In genomic region chr10:124997246-124997790, GRCh38 we compare ENCODE assay signal across 22 cellular contexts. TPM values are rescaled to one million over a fixed set of nuclear protein-coding genes. Genes with fewer than 3 reads are reported as not detected.
DNase-seq lines count a peak whose midpoint lies in the region; ATAC-seq and TF ChIP-seq lines count a peak whose summit lies in the region.
"Had no signal": no experiment of that assay in that cellular context is flagged by ENCODE, and none has a peak within 500 bp of the region (broad histone marks: within the 10 kb centered on the region; RNA-seq: fewer than 3 reads in every experiment).

No MANE protein-coding gene starts in this region.

- H3K27me3 ChIP-seq in heart right ventricle (no peaks in the 10 kb centered on the region), adrenal gland (no peaks in the 10 kb centered on the region), left lung (no peaks in the 10 kb centered on the region), thoracic aorta (replicated peaks; ENCODE audit: insufficient read depth) (no peaks in the 10 kb centered on the region)
- H3K27me3 ChIP-seq: suprapubic skin had no signal

- peaks cover 30 to 56% (median 39%) of the 10 kb centered on the region in 9 donors for H3K4me1 ChIP-seq in heart right ventricle
- peaks cover 34 to 47% of the 10 kb centered on the region in 2 donors for H3K4me1 ChIP-seq in adrenal gland (replicated peaks in 1 of 2)
- peaks cover 23 to 30% of the 10 kb centered on the region in 2 donors for H3K4me1 ChIP-seq in left lung
- peaks cover 40 to 66% of the 10 kb centered on the region in 2 donors for H3K4me1 ChIP-seq in thoracic aorta (ENCODE audit: control insufficient read depth in 1 of 2, low read depth in 2 of 2)

- H3K36me3 ChIP-seq in heart right ventricle: peaks cover 0 to 99% (median 37%) of the 10 kb centered on the region in 9 donors
- H3K36me3 ChIP-seq in adrenal gland (replicated peaks in 1 of 2): peaks cover 0 to 65% of the 10 kb centered on the region in 2 donors
- peaks cover 0 to 100% of the 10 kb centered on the region in 2 donors for H3K36me3 ChIP-seq in left lung
- H3K36me3 ChIP-seq in thoracic aorta: peaks cover 42% of the 10 kb centered on the region

- H3K9me3 ChIP-seq in heart right ventricle: no peaks in the 10 kb centered on the region
- no peaks in the 10 kb centered on the region for H3K9me3 ChIP-seq in adrenal gland (replicated peaks in 1 of 3)
- H3K9me3 ChIP-seq in left lung: no peaks in the 10 kb centered on the region
- no peaks in the 10 kb centered on the region for H3K9me3 ChIP-seq in thoracic aorta
- H3K9me3 ChIP-seq: suprapubic skin had no signal

- intact Hi-C loops in cardiac septum (cut with DNase I): no loop called here
- intact Hi-C loops in heart right ventricle (cut with DNase I): loop anchor here in 4 of 10 donors (5.0 to 10.0 kb wide), 8 partner anchors 40 to 160 kb away; no protein-coding TSS in a partner anchor
- intact Hi-C loops in adrenal gland (cut with DNase I): loop anchor here in 1 of 2 donors (10.0 kb wide), 1 partner anchor 57 kb away; no protein-coding TSS in a partner anchor
- intact Hi-C loops in left lung (cut with DNase I): no loop called here

- H3K4me3 ChIP-seq in heart right ventricle (no peak overlapping the region), adrenal gland (no peak overlapping the region), left lung (no peak overlapping the region), thoracic aorta (no peak overlapping the region)
- H3K4me3 ChIP-seq: suprapubic skin had no signal

- DNase-seq in cardiac septum (ENCODE audit: low spot score) (peak; percentile 60), heart right ventricle (no peak), adrenal gland (peak in 5 of 7 donors; percentile 10 to 27 (median 17)), left lung (peak; percentile 24 to 51), thoracic aorta (ENCODE audit: low spot score) (no peak), NCI-H2107 treated with DMSO at 0.1 percent for 48 hours (lab: John Stamatoyannopoulos, UW; ENCODE audit: unreplicated experiment) (no peak), anterior cingulate cortex (lab: John Stamatoyannopoulos, UW) (no peak)
- DNase-seq in effector CD8-positive, alpha-beta T cell (lab: John Stamatoyannopoulos, UW): no peak
- DNase-seq: ACHN; activated gamma-delta T cell treated with Interleukin-2 at 50 U/mL for 16 hours; amniotic stem cell; C1 segment of cervical spinal cord; effector CD4-positive, alpha-beta T cell; EL; IMR-90; NCI-H1417; NCI-H69; nucleus accumbens had no signal

- 95 to 96% methylated on average over 14 of the region's 14 CpGs for WGBS in heart right ventricle, 2 donors
- WGBS in adrenal gland, 4 donors: 86 to 99% (median 95%) methylated on average over 13 to 14 of the region's 14 CpGs

- TF ChIP-seq CTCF in heart right ventricle (IDR thresholded peaks at IDR 0.05) (no peak), adrenal gland (IDR thresholded peaks at IDR 0.05) (no peak), left lung (IDR thresholded peaks at IDR 0.05) (no peak), thoracic aorta (IDR thresholded peaks at IDR 0.05) (no peak)

- H3K27ac ChIP-seq in heart right ventricle: no peak overlapping the region
- peak overlapping the region in 2 of 5 donors; percentile 73 to 92 for H3K27ac ChIP-seq in adrenal gland
- no peak overlapping the region for H3K27ac ChIP-seq in left lung
- H3K27ac ChIP-seq in thoracic aorta: peak overlapping the region; percentile 92 to 97
- H3K27ac ChIP-seq: HL-60, suprapubic skin had no signal

- TF ChIP-seq POLR2A in adrenal gland (IDR thresholded peaks at IDR 0.05): no peak

- no peak for ATAC-seq in heart right ventricle
- no peak for ATAC-seq in left lung
- no peak for ATAC-seq in thoracic aorta (ENCODE audit: insufficient number of reproducible peaks, low FRiP score, low read depth)
- ATAC-seq: right cardiac atrium, Right ventricle myocardium inferior had no signal

RNA-seq across cellular contexts. Expression of gene ZRANB1, which starts 55.4 kb away (rescaled TPM):
- 25.7 TPM for total RNA-seq in cardiac septum
- total RNA-seq in heart right ventricle: 10 to 100 TPM; 21.5 to 33.2 (median 28.3) TPM
- polyA plus RNA-seq in heart right ventricle: 10 to 100 TPM; 13.0 to 14.6 TPM
- total RNA-seq in adrenal gland: 10 to 100 TPM; 23.0 to 64.7 (median 41.9) TPM
- polyA plus RNA-seq in adrenal gland: 10 to 100 TPM; 20.2 to 30.4 (median 23.6) TPM
- 10 to 100 TPM; 15.3 to 15.5 TPM for total RNA-seq in left lung
- total RNA-seq in thoracic aorta: 10 to 100 TPM; 30.1 to 30.9 TPM

Comparison
In these comparisons a context has a peak if more than half of its experiments do, and no peak if none do; other contexts are left out.
1. DNase-seq: peak in cardiac septum (single experiment), adrenal gland (5 of 7) and left lung (2 of 2); none in heart right ventricle (0 of 2), thoracic aorta (single experiment), NCI-H2107 treated with DMSO at 0.1 percent for 48 hours (single experiment), effector CD8-positive, alpha-beta T cell (single experiment) and anterior cingulate cortex (0 of 58).
2. H3K27ac ChIP-seq: peak in thoracic aorta (2 of 2); none in heart right ventricle (0 of 10) and left lung (0 of 2).